1 cellular context compared by ENCODE assay signal in genomic region chr11:119728651-119729580, GRCh38.
TF ChIP-seq lines count a peak whose summit lies in the region.

A gene with protein sequence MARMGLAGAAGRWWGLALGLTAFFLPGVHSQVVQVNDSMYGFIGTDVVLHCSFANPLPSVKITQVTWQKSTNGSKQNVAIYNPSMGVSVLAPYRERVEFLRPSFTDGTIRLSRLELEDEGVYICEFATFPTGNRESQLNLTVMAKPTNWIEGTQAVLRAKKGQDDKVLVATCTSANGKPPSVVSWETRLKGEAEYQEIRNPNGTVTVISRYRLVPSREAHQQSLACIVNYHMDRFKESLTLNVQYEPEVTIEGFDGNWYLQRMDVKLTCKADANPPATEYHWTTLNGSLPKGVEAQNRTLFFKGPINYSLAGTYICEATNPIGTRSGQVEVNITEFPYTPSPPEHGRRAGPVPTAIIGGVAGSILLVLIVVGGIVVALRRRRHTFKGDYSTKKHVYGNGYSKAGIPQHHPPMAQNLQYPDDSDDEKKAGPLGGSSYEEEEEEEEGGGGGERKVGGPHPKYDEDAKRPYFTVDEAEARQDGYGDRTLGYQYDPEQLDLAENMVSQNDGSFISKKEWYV (minus strand): TSS chr11:119729200. CDS start chr11:119728553, 647 bp downstream.

TF ChIP-seq in IMR-90, 13 proteins besides CTCF, POLR2A, EP300 and RAD21:
- TF ChIP-seq BHLHE40 (IDR thresholded peaks at IDR 0.05; ENCODE audit: low read depth, low read length) (0 out of 2 replicates have a peak, but pooled peaks have one; percentile 37), NFE2L2 (IDR thresholded peaks at IDR 0.05; ENCODE audit: low read depth, low read length) (no peak), MXI1 (IDR thresholded peaks at IDR 0.05; ENCODE audit: borderline replicate concordance, low read depth, low read length) (peak; percentile 47; the same call in 1 of the 2 replicates), USF2 (IDR thresholded peaks at IDR 0.05; ENCODE audit: low read depth, low read length) (no peak), CHD1 (IDR thresholded peaks at IDR 0.05; ENCODE audit: low read depth, low read length) (no peak), RFX5 (IDR thresholded peaks at IDR 0.05; ENCODE audit: low read depth, low read length) (no peak), ELK1 (IDR thresholded peaks at IDR 0.05; ENCODE audit: borderline replicate concordance, low read depth, low read length) (no peak), SMC3 (IDR thresholded peaks at IDR 0.05; ENCODE audit: low read depth, low read length) (peak; percentile 33; the same call in 1 of the 2 replicates), CEBPB (IDR thresholded peaks at IDR 0.05; ENCODE audit: low read depth, low read length) (no peak), MAZ (IDR thresholded peaks at IDR 0.05; ENCODE audit: borderline replicate concordance, low read depth, low read length) (peak; percentile 92), MAFK (IDR thresholded peaks at IDR 0.05; ENCODE audit: low read depth, low read length) (no peak), FOS (IDR thresholded peaks at IDR 0.05; ENCODE audit: low read depth, low read length) (no peak), RCOR1 (IDR thresholded peaks at IDR 0.05; ENCODE audit: insufficient replicate concordance, low read length) (no peak)
